Comparison of ENCODE assay signal across 31 cellular contexts in genomic region chr7:113610572-113610971, GRCh38.
DNase-seq lines count a peak whose midpoint lies in the region; ATAC-seq, FAIRE-seq and TF ChIP-seq lines count a peak whose summit lies in the region.
"Had no signal": no experiment of that assay in that cellular context is flagged by ENCODE, and none has a peak within 500 bp of the region (broad histone marks: within the 10 kb centered on the region; RNA-seq: fewer than 3 reads in every experiment).

No MANE protein-coding gene starts in this region.

- no peaks in the 10 kb centered on the region for H3K4me1 ChIP-seq in HepG2 (ENCODE audit: insufficient read depth, low read length)
- no peaks in the 10 kb centered on the region for H3K4me1 ChIP-seq in right lobe of liver
- no peaks in the 10 kb centered on the region for H3K4me1 ChIP-seq in K562 (replicated peaks in 1 of 2; ENCODE audit: control insufficient read depth in 2 of 2, insufficient read depth in 2 of 2, low read length in 2 of 2)
- H3K4me1 ChIP-seq: A549; BE2C; BLaER1; BLaER1 treated with 17β-estradiol and CSF1 and Interleukin-3, amounts not matched to agents 10 nM and 100 nM; Caco-2 had no signal

- H4K20me1 ChIP-seq in HepG2 (ENCODE audit: insufficient read depth, low read length) (no peaks in the 10 kb centered on the region), K562 (replicated peaks; ENCODE audit: control insufficient read depth, insufficient read depth, low read length) (no peaks in the 10 kb centered on the region)
- H4K20me1 ChIP-seq: BLaER1; BLaER1 treated with 17β-estradiol and CSF1 and Interleukin-3, amounts not matched to agents 10 nM and 100 nM had no signal

- no peak overlapping the region for H2AFZ ChIP-seq in HepG2 (ENCODE audit: low read length)
- no peak overlapping the region for H2AFZ ChIP-seq in K562 (ENCODE audit: low read depth, low read length)

- TF ChIP-seq RAD21 in HepG2 (CRISPR knock-in tag; IDR thresholded peaks at IDR 0.05), result no peak
- no peak for TF ChIP-seq RAD21 in K562 (CRISPR knock-in tag; conservative IDR thresholded peaks at IDR 0.05 in 1 of 2, IDR thresholded peaks at IDR 0.05 in 1 of 2)

- TF ChIP-seq CTCF in HepG2 (CRISPR knock-in tag; IDR thresholded peaks at IDR 0.05) (no peak), right lobe of liver (IDR thresholded peaks at IDR 0.05) (no peak), K562 (IDR thresholded peaks at IDR 0.05 in 2 of 3, conservative IDR thresholded peaks at IDR 0.05 in 1 of 3; ENCODE audit: insufficient read depth in 2 of 3, low read depth in 1 of 3, low read length in 3 of 3) (no peak)

- no peaks in the 10 kb centered on the region for H3K27me3 ChIP-seq in HepG2 (ENCODE audit: control insufficient read depth in 1 of 2, insufficient read depth in 2 of 2, low read length in 2 of 2)
- no peaks in the 10 kb centered on the region for H3K27me3 ChIP-seq in right lobe of liver
- no peaks in the 10 kb centered on the region for H3K27me3 ChIP-seq in K562 (ENCODE audit: control insufficient read depth in 2 of 2, insufficient read depth in 2 of 2, low read length in 2 of 2)
- H3K27me3 ChIP-seq: BE2C; BLaER1; BLaER1 treated with 17β-estradiol and CSF1 and Interleukin-3, amounts not matched to agents 10 nM and 100 nM had no signal

- H3K9me1 ChIP-seq in K562 (ENCODE audit: control insufficient read depth, insufficient read depth, low read length), result no peaks in the 10 kb centered on the region

- no peak for DNase-seq in HepG2 (ENCODE audit: low spot score)
- DNase-seq in right lobe of liver, result no peak
- DNase-seq in K562 (ENCODE audit: extremely low read depth in 1 of 4, low spot score in 3 of 4), result no peak
- DNase-seq in stimulated activated naive CD4-positive, alpha-beta T cell (lab: John Stamatoyannopoulos, UW), result no peak
- DNase-seq: 8988T; ACHN; AML-193; BE2C; C1 segment of cervical spinal cord; Caco-2; Calu3; CD4-positive, alpha-beta memory T cell; CD4-positive, alpha-beta T cell; CD4-positive, CD25-positive, alpha-beta regulatory T cell; CD8-positive, alpha-beta memory T cell; CD8-positive, alpha-beta T cell; COR-L47; DMS 273 treated with DMSO at 0.1 percent for 48 hours; DMS153; DMS53; DMS79; DMS79 treated with DMSO at 0.1 percent for 48 hours; DND-41; EL had no signal

- TF ChIP-seq POLR2A in HepG2 (IDR thresholded peaks at IDR 0.05; ENCODE audit: insufficient read depth in 1 of 2, low read depth in 2 of 2, low read length in 2 of 2), result no peak
- no peak for TF ChIP-seq POLR2A in right lobe of liver (IDR thresholded peaks at IDR 0.05)
- no peak for TF ChIP-seq POLR2A in K562 (conservative IDR thresholded peaks at IDR 0.05)

- 4% methylated on average over 2 of the region's 2 CpGs for WGBS in HepG2 (ENCODE audit: low lambda C conversion rate)
- WGBS in right lobe of liver (ENCODE audit: insufficient coverage, low coverage, low lambda C conversion rate, missing lambda C conversion rate), result 43% methylated on average over 2 of the region's 2 CpGs
- WGBS in K562 (ENCODE audit: insufficient coverage, low coverage, missing lambda C conversion rate), result 0% methylated on average over 2 of the region's 2 CpGs

- H3K79me2 ChIP-seq in HepG2 (ENCODE audit: insufficient read depth, low read length), result no peaks in the 10 kb centered on the region
- H3K79me2 ChIP-seq in K562 (ENCODE audit: control insufficient read depth, insufficient read depth, low read length), result no peaks in the 10 kb centered on the region

- FAIRE-seq in HepG2 (lab: Jason Lieb, UNC) (no peak), K562 (lab: Jason Lieb, UNC) (no peak)
- FAIRE-seq: A204.1, A549, D721Med had no signal

- H3K36me3 ChIP-seq in HepG2 (replicated peaks in 1 of 2; ENCODE audit: control insufficient read depth in 1 of 2, insufficient read depth in 2 of 2, low read length in 2 of 2), result no peaks in the 10 kb centered on the region
- H3K36me3 ChIP-seq in right lobe of liver, result no peaks in the 10 kb centered on the region
- no peaks in the 10 kb centered on the region for H3K36me3 ChIP-seq in K562 (ENCODE audit: control insufficient read depth, insufficient read depth, low read length)
- H3K36me3 ChIP-seq: BE2C; BLaER1; BLaER1 treated with 17β-estradiol and CSF1 and Interleukin-3, amounts not matched to agents 10 nM and 100 nM had no signal

- no peak for TF ChIP-seq EP300 in HepG2 (IDR thresholded peaks at IDR 0.05; ENCODE audit: low read depth in 2 of 2, low read length in 2 of 2)
- no peak for TF ChIP-seq EP300 in HepG2 (CRISPR knock-in tag; IDR thresholded peaks at IDR 0.05; ENCODE audit: borderline replicate concordance)
- no peak for TF ChIP-seq EP300 in K562 (IDR thresholded peaks at IDR 0.05; ENCODE audit: low read length)

- POLR2A ChIA-PET in HepG2 (lab: Yijun Ruan, JAX), result no interaction called here
- POLR2A ChIA-PET in K562 (lab: Yijun Ruan, JAX), result no interaction called here

- H3K4me3 ChIP-seq in HepG2 (replicated peaks in 1 of 3; ENCODE audit: insufficient read depth in 1 of 3, low read depth in 2 of 3, low read length in 3 of 3) (no peak overlapping the region), right lobe of liver (no peak overlapping the region), K562 (no peak overlapping the region)
- H3K4me3 ChIP-seq: A549; BLaER1; BLaER1 treated with 17β-estradiol and CSF1 and Interleukin-3, amounts not matched to agents 10 nM and 100 nM had no signal

- CTCF ChIA-PET in HepG2 (lab: Yijun Ruan, JAX; ENCODE audit: low intra/inter-chr PET ratio, low total read pairs), result no interaction called here
- CTCF ChIA-PET in K562 (lab: Yijun Ruan, JAX; ENCODE audit: low intra/inter-chr PET ratio), result no interaction called here

- H3K4me2 ChIP-seq in HepG2 (ENCODE audit: low read depth, low read length) (no peak overlapping the region), K562 (ENCODE audit: insufficient read depth, low read length) (no peak overlapping the region)
- H3K4me2 ChIP-seq: A549; BLaER1; BLaER1 treated with 17β-estradiol and CSF1 and Interleukin-3, amounts not matched to agents 10 nM and 100 nM had no signal

- H3K27ac ChIP-seq in HepG2 (ENCODE audit: extremely low read length, insufficient read depth, low read length) (no peak overlapping the region), right lobe of liver (no peak overlapping the region), K562 (ENCODE audit: extremely low read depth, low read depth, low read length) (no peak overlapping the region)
- H3K27ac ChIP-seq: 22Rv1; A549; BLaER1; BLaER1 treated with 17β-estradiol and CSF1 and Interleukin-3, amounts not matched to agents 10 nM and 100 nM; C4-2B had no signal

- in situ Hi-C loops in HepG2 (cut with HindIII; ENCODE audit: extremely low pct_ligation_motif_present, low pct_unique_long_range_greater_than_20kb) (no loop called here), K562 (cut with MboI) (no loop called here)

- no peaks in the 10 kb centered on the region; the same call in 1 of the 2 replicates for H3K9me3 ChIP-seq in HepG2 (ENCODE audit: low read length)
- H3K9me3 ChIP-seq in right lobe of liver, result no peaks in the 10 kb centered on the region
- no peaks in the 10 kb centered on the region for H3K9me3 ChIP-seq in K562 (replicated peaks; ENCODE audit: control insufficient read depth, insufficient read depth, low read depth, low read length)
- H3K9me3 ChIP-seq: A549; BE2C; BLaER1; BLaER1 treated with 17β-estradiol and CSF1 and Interleukin-3, amounts not matched to agents 10 nM and 100 nM; Caco-2 had no signal

- ATAC-seq in HepG2 (no peak), right lobe of liver (no peak), K562 (no peak)
- ATAC-seq: A549; CD8-positive, alpha-beta T cell had no signal

- no peak overlapping the region for H3K9ac ChIP-seq in HepG2 (ENCODE audit: insufficient read depth, low read depth, low read length)
- no peak overlapping the region for H3K9ac ChIP-seq in K562 (ENCODE audit: insufficient read depth in 1 of 2, low read depth in 2 of 2, low read length in 2 of 2)
- H3K9ac ChIP-seq: BLaER1; BLaER1 treated with 17β-estradiol and CSF1 and Interleukin-3, amounts not matched to agents 10 nM and 100 nM had no signal

- BruUV-seq in HepG2 (replicated peaks; lab: Mats Ljungman, UMichigan), result no TSS peak
- BruUV-seq in K562 (replicated peaks; lab: Mats Ljungman, UMichigan), result no TSS peak

- intact Hi-C loops in HepG2 (cut with micrococcal nuclease; ENCODE audit: unreplicated experiment), result no loop called here
- intact Hi-C loops in right lobe of liver (cut with DNase I), result no loop called here
- intact Hi-C loops in K562 (cut with micrococcal nuclease), result no loop called here

TF ChIP-seq in HepG2, 621 proteins besides CTCF, POLR2A, EP300 and RAD21:
- TF ChIP-seq MBNL3 (CRISPR knock-in tag; conservative IDR thresholded peaks at IDR 0.05), result no peak
- TF ChIP-seq HNRNPK (IDR thresholded peaks at IDR 0.05; ENCODE audit: low read depth, low read length, poor library complexity, severe bottlenecking), result peak; percentile 81

TF ChIP-seq in K562, 482 proteins besides CTCF, POLR2A, EP300 and RAD21:
- TF ChIP-seq HNRNPK (IDR thresholded peaks at IDR 0.05; ENCODE audit: low read depth, low read length, poor library complexity, severe bottlenecking), result peak; percentile 34
- no peak for TF ChIP-seq ETS2 (tag; IDR thresholded peaks at IDR 0.05; ENCODE audit: borderline replicate concordance, poor library complexity, severe bottlenecking)
- peak; percentile 74 for TF ChIP-seq PCBP2 (IDR thresholded peaks at IDR 0.05; ENCODE audit: low read depth, low read length, poor library complexity, severe bottlenecking)
- TF ChIP-seq TARDBP (IDR thresholded peaks at IDR 0.05), result no peak

Comparison
In these comparisons a context has a peak if more than half of its experiments do, and no peak if none do; other contexts are left out.
1. Of the 241 proteins assayed by ChIP-seq in both HepG2 and K562: peak only in HepG2: none; only in K562: PCBP2; in both: HNRNPK; in neither: 239.